In genomic region chr16:57637020-57637419, GRCh38 we compare ENCODE assay signal across 14 cellular contexts. TPM values are rescaled to one million over a fixed set of nuclear protein-coding genes. Genes with fewer than 3 reads are reported as not detected.
DNase-seq lines count a peak whose midpoint lies in the region; ATAC-seq, FAIRE-seq and TF ChIP-seq lines count a peak whose summit lies in the region.
"Had no signal": no experiment of that assay in that cellular context is flagged by ENCODE, and none has a peak within 500 bp of the region (broad histone marks: within the 10 kb centered on the region; RNA-seq: fewer than 3 reads in every experiment).

No MANE protein-coding gene starts in this region.

- POLR2A ChIA-PET in A549 (lab: Yijun Ruan, JAX) (no interaction called here), K562 (lab: Yijun Ruan, JAX) (interaction anchor here (0.6 kb wide), 1 partner anchor 95 kb away, joined by 3 read pairs; the partner anchor contains the start of gene ADGRG5)

- H3K79me2 ChIP-seq in K562 (ENCODE audit: control insufficient read depth, insufficient read depth, low read length) (no peaks in the 10 kb centered on the region), trophoblast cell (ENCODE audit: control insufficient read depth, insufficient read depth, low read length, poor library complexity) (no peaks in the 10 kb centered on the region)

- no peak overlapping the region for H2BK120ac ChIP-seq in trophoblast cell (ENCODE audit: insufficient read depth, low read length, poor library complexity)

- no peak for DNase-seq in A549 (ENCODE audit: low read depth in 1 of 2, low spot score in 1 of 2)
- DNase-seq in K562 (ENCODE audit: extremely low read depth in 1 of 4, low spot score in 3 of 4): no peak
- peak; percentile 71 for DNase-seq in right atrium auricular region (ENCODE audit: low spot score)
- DNase-seq in trophoblast cell: no peak
- no peak for DNase-seq in colonic mucosa
- DNase-seq in NOMO-1 treated with DMSO at 0.1 percent for 48 hours (lab: John Stamatoyannopoulos, UW; ENCODE audit: unreplicated experiment): no peak
- DNase-seq: activated CD8-positive, alpha-beta memory T cell treated with anti-CD3 and anti-CD28 coated beads for 24 hours; activated gamma-delta T cell treated with Interleukin-2 at 50 U/mL for 16 hours; NCI-H1694 treated with DMSO at 0.1 percent for 48 hours; NCI-H69 had no signal

- TF ChIP-seq RAD21 in A549 (conservative IDR thresholded peaks at IDR 0.05 in 1 of 2, IDR thresholded peaks at IDR 0.05 in 1 of 2) (no peak), K562 (CRISPR knock-in tag; conservative IDR thresholded peaks at IDR 0.05 in 1 of 2, IDR thresholded peaks at IDR 0.05 in 1 of 2) (no peak)

- 80% methylated on average over 8 of the region's 8 CpGs for WGBS in A549 (ENCODE audit: missing lambda C conversion rate)
- 0% methylated on average over 8 of the region's 8 CpGs for WGBS in K562 (ENCODE audit: insufficient coverage, low coverage, missing lambda C conversion rate)
- WGBS in trophoblast cell (ENCODE audit: extremely low coverage, insufficient coverage, insufficient read length): no CpG with 5 or more reads among the region's 8 CpGs

- H2BK12ac ChIP-seq in trophoblast cell (ENCODE audit: low read length): no peak overlapping the region

- TF ChIP-seq CTCF in A549 (IDR thresholded peaks at IDR 0.05) (no peak), K562 (IDR thresholded peaks at IDR 0.05 in 2 of 3, conservative IDR thresholded peaks at IDR 0.05 in 1 of 3; ENCODE audit: insufficient read depth in 2 of 3, low read depth in 1 of 3, low read length in 3 of 3) (no peak), right atrium auricular region (IDR thresholded peaks at IDR 0.05) (no peak), colonic mucosa (IDR thresholded peaks at IDR 0.05) (no peak)

- no peaks in the 10 kb centered on the region for H3K9me1 ChIP-seq in K562 (ENCODE audit: control insufficient read depth, insufficient read depth, low read length)

- H3K36me3 ChIP-seq in K562 (ENCODE audit: control insufficient read depth, insufficient read depth, low read length) (no peaks in the 10 kb centered on the region), right atrium auricular region (no peaks in the 10 kb centered on the region), trophoblast cell (ENCODE audit: control insufficient read depth in 1 of 2, insufficient read depth in 2 of 2, low read length in 2 of 2) (peaks cover 9 to 18% of the 10 kb centered on the region in 2 experiments), colonic mucosa (no peaks in the 10 kb centered on the region)

- H4K20me1 ChIP-seq in K562 (replicated peaks; ENCODE audit: control insufficient read depth, insufficient read depth, low read length): peaks cover 6% of the 10 kb centered on the region; the same call in 1 of the 2 replicates

- no peak overlapping the region for H3K14ac ChIP-seq in trophoblast cell (ENCODE audit: low read length)

- H3K18ac ChIP-seq in trophoblast cell (ENCODE audit: low read length): peak overlapping the region; percentile 26

- H2AK5ac ChIP-seq in trophoblast cell (ENCODE audit: low read length): no peak overlapping the region

- H3K79me1 ChIP-seq in trophoblast cell (ENCODE audit: low read length): no peaks in the 10 kb centered on the region

- H3K4me2 ChIP-seq in A549 (0 out of 3 replicates have a peak overlapping the region, but pooled peaks have one; percentile 8), K562 (ENCODE audit: insufficient read depth, low read length) (no peak overlapping the region), trophoblast cell (ENCODE audit: low read length) (no peak overlapping the region)
- H3K4me2 ChIP-seq: KMS-11 had no signal

- no peak overlapping the region for H3K9ac ChIP-seq in K562 (ENCODE audit: insufficient read depth in 1 of 2, low read depth in 2 of 2, low read length in 2 of 2)
- H3K9ac ChIP-seq in trophoblast cell (ENCODE audit: low read length): no peak overlapping the region
- H3K9ac ChIP-seq in colonic mucosa (ENCODE audit: low read depth in 2 of 2, low read length in 2 of 2): no peak overlapping the region
- H3K9ac ChIP-seq: KMS-11 had no signal

- peaks cover 17 to 67% of the 10 kb centered on the region in 2 experiments for H3K27me3 ChIP-seq in K562 (ENCODE audit: control insufficient read depth in 2 of 2, insufficient read depth in 2 of 2, low read length in 2 of 2)
- H3K27me3 ChIP-seq in right atrium auricular region: no peaks in the 10 kb centered on the region
- H3K27me3 ChIP-seq in trophoblast cell (ENCODE audit: insufficient read depth, low read length): no peaks in the 10 kb centered on the region
- H3K27me3 ChIP-seq in colonic mucosa: no peaks in the 10 kb centered on the region

- H3K4me3 ChIP-seq in A549: no peak overlapping the region
- no peak overlapping the region for H3K4me3 ChIP-seq in K562
- H3K4me3 ChIP-seq in right atrium auricular region: no peak overlapping the region
- H3K4me3 ChIP-seq in trophoblast cell (ENCODE audit: low read depth, low read length): no peak overlapping the region
- H3K4me3 ChIP-seq in colonic mucosa: no peak overlapping the region

- no peak overlapping the region for H3K4ac ChIP-seq in trophoblast cell (ENCODE audit: low read depth, low read length)

- H4K12ac ChIP-seq in trophoblast cell (ENCODE audit: low read depth, low read length): no peak overlapping the region

- BruUV-seq in K562 (replicated peaks; lab: Mats Ljungman, UMichigan): no TSS peak

- FAIRE-seq in A549 (lab: Jason Lieb, UNC) (no peak), K562 (lab: Jason Lieb, UNC) (peak; percentile 6)

- H3K23ac ChIP-seq in trophoblast cell (ENCODE audit: low read length): no peak overlapping the region

- ATAC-seq in A549 (no peak), K562 (no peak), HG03354 (IDR thresholded peaks at IDR 0.05; ENCODE audit: poor library complexity, severe bottlenecking, unreplicated experiment) (no peak), HG03039 (IDR thresholded peaks at IDR 0.05; ENCODE audit: unreplicated experiment) (no peak)

- no peak overlapping the region for H2AFZ ChIP-seq in K562 (ENCODE audit: low read depth, low read length)
- H2AFZ ChIP-seq in trophoblast cell (ENCODE audit: insufficient read depth, low read length, poor library complexity): no peak overlapping the region

- peaks cover 54% of the 10 kb centered on the region for H3K4me1 ChIP-seq in A549
- H3K4me1 ChIP-seq in K562 (replicated peaks in 1 of 2; ENCODE audit: control insufficient read depth in 2 of 2, insufficient read depth in 2 of 2, low read length in 2 of 2): peaks cover 0 to 17% of the 10 kb centered on the region in 2 experiments; a peak in 2 of 5 replicates
- H3K4me1 ChIP-seq in right atrium auricular region: peaks cover 0 to 70% of the 10 kb centered on the region in 2 donors
- H3K4me1 ChIP-seq in trophoblast cell (ENCODE audit: control insufficient read depth in 1 of 2, insufficient read depth in 2 of 2, low read length in 2 of 2): peaks cover 8 to 17% of the 10 kb centered on the region in 2 experiments
- H3K4me1 ChIP-seq in colonic mucosa: peaks cover 13% of the 10 kb centered on the region

- H4K8ac ChIP-seq in trophoblast cell (ENCODE audit: low read depth, low read length): no peak overlapping the region

- no peak for TF ChIP-seq EP300 in A549 (IDR thresholded peaks at IDR 0.05)
- TF ChIP-seq EP300 in K562 (IDR thresholded peaks at IDR 0.05; ENCODE audit: low read length): no peak

- intact Hi-C loops in K562 (cut with micrococcal nuclease) (no loop called here), colonic mucosa (cut with DNase I) (no loop called here)

- TF ChIP-seq POLR2A in A549 (IDR thresholded peaks at IDR 0.05; ENCODE audit: low read length): no peak
- no peak for TF ChIP-seq POLR2A in K562 (conservative IDR thresholded peaks at IDR 0.05)

- H4K91ac ChIP-seq in trophoblast cell (ENCODE audit: low read depth, low read length): no peak overlapping the region

- no peak overlapping the region for H2BK5ac ChIP-seq in trophoblast cell (ENCODE audit: low read depth, low read length, poor library complexity)

- in situ Hi-C loops in K562 (cut with MboI): no loop called here

- H3K27ac ChIP-seq in A549 (peak overlapping the region in 1 of 2 experiments; percentile 42; a peak in 3 of 6 replicates), K562 (ENCODE audit: extremely low read depth, low read depth, low read length) (no peak overlapping the region), right atrium auricular region (peak overlapping the region; percentile 54 to 69), trophoblast cell (ENCODE audit: low read depth, low read length) (no peak overlapping the region), colonic mucosa (no peak overlapping the region)
- H3K27ac ChIP-seq: KMS-11 had no signal

- H3K9me3 ChIP-seq in A549: no peaks in the 10 kb centered on the region
- H3K9me3 ChIP-seq in K562 (replicated peaks; ENCODE audit: control insufficient read depth, insufficient read depth, low read depth, low read length): no peaks in the 10 kb centered on the region
- no peaks in the 10 kb centered on the region for H3K9me3 ChIP-seq in right atrium auricular region
- H3K9me3 ChIP-seq in trophoblast cell (ENCODE audit: insufficient read depth, low read depth, low read length): no peaks in the 10 kb centered on the region
- H3K9me3 ChIP-seq in colonic mucosa: no peaks in the 10 kb centered on the region

- CTCF ChIA-PET in A549 (lab: Yijun Ruan, JAX): interaction anchor here (1.1 to 12.7 kb wide), 8 partner anchors 10 to 485 kb away, joined by 3 to 227 read pairs (median 23); partner anchors contain the start of gene ADGRG1
- CTCF ChIA-PET in K562 (lab: Yijun Ruan, JAX; ENCODE audit: low intra/inter-chr PET ratio): no interaction called here

RNA-seq across cellular contexts. Expression of gene ADGRG1, which starts 8.6 kb away (rescaled TPM):
- 28.3 and 37.7 TPM in 2 replicates for polyA plus RNA-seq in A549 (2011; rRNA removed)
- 46.7 and 66.1 TPM in 2 replicates for polyA plus RNA-seq in A549 (2012; cell fraction: cytosol; rRNA removed)
- 102 and 106 TPM in 2 replicates for polyA plus RNA-seq in A549 (2012; cell fraction: nucleus; rRNA removed)
- polyA plus RNA-seq in A549 (2017; fragmentation: RNase III; extraction: RNeasy Plus Mini Kit Qiagen cat#74134 plus additional on column Dnase treatment): 91.8 to 142 TPM (median 130 TPM) in 3 replicates
- polyA minus RNA-seq in A549 (2011; rRNA and poly(A)+ RNA removed): 31.9 and 33.7 TPM in 2 replicates
- total RNA-seq in K562 (2011; cell fraction: chromatin; rRNA removed; ENCODE audit: low replicate concordance): 0.81 and 1.3 TPM in 2 replicates
- 0.79 and 1.0 TPM in 2 replicates for total RNA-seq in K562 (2011; cell fraction: nucleolus; rRNA removed)
- total RNA-seq in K562 (2011; cell fraction: nucleoplasm; rRNA removed): 0.81 and 2.1 TPM in 2 replicates
- not detected in 2 replicates for total RNA-seq in K562 (2014; rRNA removed)
- total RNA-seq in K562 (2014; rRNA removed; fragmentation: Illumina TruSeq; extraction: Trizol): not detected in 2 replicates
- not detected in 2 replicates for total RNA-seq in K562 (2015; rRNA removed; fragmentation: Illumina TruSeq; extraction: Trizol)
- 0.31 TPM in 1 of 2 replicates, not detected in the other for total RNA-seq in K562 (2021)
- polyA plus RNA-seq in K562 (2011; rRNA removed): 0.04 and 0.57 TPM in 2 replicates
- 0.12 and 0.15 TPM in 2 replicates for polyA plus RNA-seq in K562 (2011; cell fraction: cytosol; rRNA removed)
- polyA plus RNA-seq in K562 (2011; cell fraction: nucleus; rRNA removed): 0.70 and 0.81 TPM in 2 replicates
- 0.39 and 0.44 TPM in 2 replicates for polyA plus RNA-seq in K562 (2012)
- polyA plus RNA-seq in K562 (2014; fragmentation: Illumina TruSeq; extraction: Trizol): 0.16 and 0.29 TPM in 2 replicates
- polyA plus RNA-seq in K562 (2014; fragmentation: Nextera tagmentation; extraction: Ambion mirVana): not detected
- 0.34 TPM in 1 of 2 replicates, not detected in the other for polyA plus RNA-seq in K562 (2014; rRNA removed)
- polyA minus RNA-seq in K562 (2011; rRNA and poly(A)+ RNA removed): 0.18 TPM in 2 replicates
- not detected in 2 replicates for polyA minus RNA-seq in K562 (2011; cell fraction: cytosol; rRNA and poly(A)+ RNA removed)
- polyA minus RNA-seq in K562 (2011; cell fraction: nucleus; rRNA and poly(A)+ RNA removed): 0.33 TPM in 1 of 2 replicates, not detected in the other
- total RNA-seq in right atrium auricular region: 10 to 100 TPM; 12.6 to 25.5 TPM
- polyA plus RNA-seq in trophoblast cell (2013): 242 and 265 TPM in 2 replicates
- total RNA-seq in colonic mucosa: 100 to 1,000 TPM in 1 of 2 donors, 10 to 100 TPM in 1; 68.9 to 126 TPM

RNA-seq across cellular contexts. Expression of gene ADGRG3, which starts 31.1 kb away (rescaled TPM):
- 0.45 and 0.77 TPM in 2 replicates for polyA plus RNA-seq in A549 (2011; rRNA removed)
- polyA plus RNA-seq in A549 (2012; cell fraction: cytosol; rRNA removed): 0.17 and 0.22 TPM in 2 replicates
- 0.70 and 0.87 TPM in 2 replicates for polyA plus RNA-seq in A549 (2012; cell fraction: nucleus; rRNA removed)
- polyA plus RNA-seq in A549 (2017; fragmentation: RNase III; extraction: RNeasy Plus Mini Kit Qiagen cat#74134 plus additional on column Dnase treatment): 0.17 to 0.34 TPM (median 0.25 TPM) in 3 replicates
- 0.41 and 1.2 TPM in 2 replicates for polyA minus RNA-seq in A549 (2011; rRNA and poly(A)+ RNA removed)
- total RNA-seq in K562 (2011; cell fraction: chromatin; rRNA removed; ENCODE audit: low replicate concordance): 0.40 and 1.00 TPM in 2 replicates
- total RNA-seq in K562 (2011; cell fraction: nucleolus; rRNA removed): 0.17 and 0.66 TPM in 2 replicates
- total RNA-seq in K562 (2011; cell fraction: nucleoplasm; rRNA removed): 0.29 TPM in 1 of 2 replicates, not detected in the other
- not detected in 2 replicates for total RNA-seq in K562 (2014; rRNA removed)
- 0.16 TPM in 1 of 2 replicates, not detected in the other for total RNA-seq in K562 (2014; rRNA removed; fragmentation: Illumina TruSeq; extraction: Trizol)
- 0.08 TPM in 1 of 2 replicates, not detected in the other for total RNA-seq in K562 (2015; rRNA removed; fragmentation: Illumina TruSeq; extraction: Trizol)
- total RNA-seq in K562 (2021): 0.09 and 0.16 TPM in 2 replicates
- 0.13 and 0.18 TPM in 2 replicates for polyA plus RNA-seq in K562 (2011; rRNA removed)
- polyA plus RNA-seq in K562 (2011; cell fraction: cytosol; rRNA removed): 0.09 and 0.18 TPM in 2 replicates
- 0.51 and 0.59 TPM in 2 replicates for polyA plus RNA-seq in K562 (2011; cell fraction: nucleus; rRNA removed)
- 0.03 and 2.0 TPM in 2 replicates for polyA plus RNA-seq in K562 (2012)
- polyA plus RNA-seq in K562 (2014; fragmentation: Illumina TruSeq; extraction: Trizol): 0.09 and 0.10 TPM in 2 replicates
- under 1 TPM; 0.10 to 0.30 TPM for polyA plus RNA-seq in K562 (2014; fragmentation: Nextera tagmentation; extraction: Ambion mirVana)
- 0.24 and 0.52 TPM in 2 replicates for polyA plus RNA-seq in K562 (2014; rRNA removed)
- 0.21 TPM in 1 of 2 replicates, not detected in the other for polyA minus RNA-seq in K562 (2011; rRNA and poly(A)+ RNA removed)
- polyA minus RNA-seq in K562 (2011; cell fraction: cytosol; rRNA and poly(A)+ RNA removed): not detected in 2 replicates
- 0.27 TPM in 1 of 2 replicates, not detected in the other for polyA minus RNA-seq in K562 (2011; cell fraction: nucleus; rRNA and poly(A)+ RNA removed)
- total RNA-seq in right atrium auricular region: 1 to 10 TPM in 1 of 2 donors, under 1 TPM in 1; 0.75 to 1.0 TPM
- polyA plus RNA-seq in trophoblast cell (2013): 0.49 and 0.54 TPM in 2 replicates
- under 1 TPM; 0.27 to 0.82 TPM for total RNA-seq in colonic mucosa

RNA-seq across cellular contexts. Expression of gene DRC7, which starts 57.6 kb away (rescaled TPM):
- 0.17 and 0.28 TPM in 2 replicates for polyA plus RNA-seq in A549 (2011; rRNA removed)
- 0.05 and 0.19 TPM in 2 replicates for polyA plus RNA-seq in A549 (2012; cell fraction: cytosol; rRNA removed)
- 0.11 and 0.20 TPM in 2 replicates for polyA plus RNA-seq in A549 (2012; cell fraction: nucleus; rRNA removed)
- 0.10 to 0.28 TPM (median 0.10 TPM) in 3 replicates for polyA plus RNA-seq in A549 (2017; fragmentation: RNase III; extraction: RNeasy Plus Mini Kit Qiagen cat#74134 plus additional on column Dnase treatment)
- 0.91 TPM in 1 of 2 replicates, not detected in the other for polyA minus RNA-seq in A549 (2011; rRNA and poly(A)+ RNA removed)
- 0.90 and 1.9 TPM in 2 replicates for total RNA-seq in K562 (2011; cell fraction: chromatin; rRNA removed; ENCODE audit: low replicate concordance)
- total RNA-seq in K562 (2011; cell fraction: nucleolus; rRNA removed): not detected in 2 replicates
- 0.15 TPM in 1 of 2 replicates, not detected in the other for total RNA-seq in K562 (2011; cell fraction: nucleoplasm; rRNA removed)
- total RNA-seq in K562 (2014; rRNA removed): 0.09 TPM in 1 of 2 replicates, not detected in the other
- 0.04 TPM in 1 of 2 replicates, not detected in the other for total RNA-seq in K562 (2014; rRNA removed; fragmentation: Illumina TruSeq; extraction: Trizol)
- 0.19 and 0.33 TPM in 2 replicates for total RNA-seq in K562 (2015; rRNA removed; fragmentation: Illumina TruSeq; extraction: Trizol)
- 0.22 and 0.24 TPM in 2 replicates for total RNA-seq in K562 (2021)
- 0.13 and 0.53 TPM in 2 replicates for polyA plus RNA-seq in K562 (2011; rRNA removed)
- polyA plus RNA-seq in K562 (2011; cell fraction: cytosol; rRNA removed): 0.07 and 0.40 TPM in 2 replicates
- 0.65 and 1.0 TPM in 2 replicates for polyA plus RNA-seq in K562 (2011; cell fraction: nucleus; rRNA removed)
- polyA plus RNA-seq in K562 (2012): 0.51 and 1.4 TPM in 2 replicates
- polyA plus RNA-seq in K562 (2014; fragmentation: Illumina TruSeq; extraction: Trizol): 0.12 and 0.29 TPM in 2 replicates
- polyA plus RNA-seq in K562 (2014; fragmentation: Nextera tagmentation; extraction: Ambion mirVana): not detected
- polyA plus RNA-seq in K562 (2014; rRNA removed): not detected in 2 replicates
- 0.35 and 0.69 TPM in 2 replicates for polyA minus RNA-seq in K562 (2011; rRNA and poly(A)+ RNA removed)
- not detected in 2 replicates for polyA minus RNA-seq in K562 (2011; cell fraction: cytosol; rRNA and poly(A)+ RNA removed)
- 0.27 and 0.67 TPM in 2 replicates for polyA minus RNA-seq in K562 (2011; cell fraction: nucleus; rRNA and poly(A)+ RNA removed)
- total RNA-seq in right atrium auricular region: not detected
- 0.06 and 0.19 TPM in 2 replicates for polyA plus RNA-seq in trophoblast cell (2013)
- not detected for total RNA-seq in colonic mucosa
- total RNA-seq: urinary bladder had no signal
- polyA plus RNA-seq: urinary bladder had no signal

Comparison
In these comparisons a context has a peak if more than half of its experiments do, and no peak if none do; other contexts are left out.
1. H3K27ac ChIP-seq: peak in right atrium auricular region (2 of 2); none in K562 (single experiment), trophoblast cell (single experiment) and colonic mucosa (single experiment).
2. RNA of gene ADGRG1, which starts 8.6 kb away (total RNA-seq): 68.9 to 126 TPM in colonic mucosa and 12.6 to 25.5 TPM in right atrium auricular region; 0.31 to 2.1 TPM in K562; every median in the first group is over 4 times any median in the second.